In the genomic region with DNA sequence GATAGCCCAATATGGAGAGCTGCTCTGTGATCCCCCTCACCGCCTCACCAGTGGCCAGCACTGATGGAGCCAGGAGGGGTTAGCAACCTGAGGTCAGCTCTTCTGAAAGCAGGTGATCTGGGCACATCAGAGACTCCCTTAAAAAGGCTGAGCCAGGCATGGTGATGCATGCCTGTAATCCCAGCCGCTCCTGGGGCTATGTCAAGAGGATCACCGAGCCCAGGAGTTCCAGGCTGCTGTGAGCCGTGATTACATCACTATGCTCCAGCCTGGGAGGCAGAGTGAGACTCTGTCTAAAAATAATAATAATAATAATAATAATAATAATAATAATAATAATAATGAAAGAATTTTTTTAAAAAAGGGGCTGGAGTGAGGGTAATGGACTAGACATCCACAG, we compare ENCODE assay signal across 19 cellular contexts.
DNase-seq lines count a peak whose midpoint lies in the region; ATAC-seq and TF ChIP-seq lines count a peak whose summit lies in the region.
"Had no signal": no experiment of that assay in that cellular context is flagged by ENCODE, and none has a peak within 500 bp of the region (broad histone marks: within the 10 kb centered on the region; RNA-seq: fewer than 3 reads in every experiment).

No MANE protein-coding gene starts in this region.

- CTCF ChIA-PET in WTC11 (lab: Charles Lee) = interaction anchor here (2.7 kb wide), 1 partner anchor 57 kb away, joined by 11 read pairs; no protein-coding TSS in a partner anchor

- H3K36me3 ChIP-seq in mesodermal cell (ENCODE audit: control insufficient read depth, insufficient read depth, low read length) = no peaks in the 10 kb centered on the region

- intact Hi-C loops in dendritic cell treated with granulocyte-macrophage colony-stimulating factor and Interleukin-4, amounts not matched to agents 40 ng/mL and 50 ng/mL, for 4 days (cut with micrococcal nuclease) = loop anchor here (10.0 kb wide), 2 partner anchors 64 to 104 kb away; a partner anchor contains a TSS
- intact Hi-C loops in dorsolateral prefrontal cortex (cut with DNase I) = no loop called here

- H3K4me3 ChIP-seq in mesodermal cell (ENCODE audit: extremely low read depth, insufficient read depth, low read length, poor library complexity, severe bottlenecking) (no peak overlapping the region), dorsolateral prefrontal cortex (no peak overlapping the region)
- H3K4me3 ChIP-seq: A549, GM23248 had no signal

- POLR2A ChIA-PET in WTC11 (lab: Charles Lee) = no interaction called here

- H3K27me3 ChIP-seq in dorsolateral prefrontal cortex = peaks cover 0 to 3% (median 0%) of the 10 kb centered on the region in 45 donors

- peaks cover 18% of the 10 kb centered on the region for H3K9me3 Mint-ChIP-seq in WTC11
- peaks cover 19% of the 10 kb centered on the region for H3K9me3 Mint-ChIP-seq in dendritic cell treated with granulocyte-macrophage colony-stimulating factor and Interleukin-4, amounts not matched to agents 40 ng/mL and 50 ng/mL, for 4 days
- H3K9me3 Mint-ChIP-seq: CD8-positive, alpha-beta T cell had no signal

- WGBS in mesodermal cell (ENCODE audit: insufficient coverage in 2 of 2), 2 experiments = 94 to 97% methylated on average over 2 of the region's 4 CpGs

- peaks cover 34% of the 10 kb centered on the region for H3K4me1 Mint-ChIP-seq in WTC11
- H3K4me1 Mint-ChIP-seq in dendritic cell treated with granulocyte-macrophage colony-stimulating factor and Interleukin-4, amounts not matched to agents 40 ng/mL and 50 ng/mL, for 4 days (ENCODE audit: low read depth) = peaks cover 39% of the 10 kb centered on the region

- TF ChIP-seq CTCF in WTC11 (IDR thresholded peaks at IDR 0.05) (no peak), dorsolateral prefrontal cortex (IDR thresholded peaks at IDR 0.05 in 54 of 56, conservative IDR thresholded peaks at IDR 0.05 in 2 of 56; ENCODE audit: low read depth in 1 of 56, partially characterized antibody in 56 of 56) (no peak), omental fat pad (IDR thresholded peaks at IDR 0.05) (no peak)

- H3K4me3 Mint-ChIP-seq in WTC11 = no peak overlapping the region
- H3K4me3 Mint-ChIP-seq in dendritic cell treated with granulocyte-macrophage colony-stimulating factor and Interleukin-4, amounts not matched to agents 40 ng/mL and 50 ng/mL, for 4 days = no peak overlapping the region
- H3K4me3 Mint-ChIP-seq: CD4-positive, CD25-positive, alpha-beta regulatory T cell; CD8-positive, alpha-beta T cell had no signal

- peaks cover 9% of the 10 kb centered on the region for H3K27me3 Mint-ChIP-seq in WTC11 (ENCODE audit: low read depth)
- H3K27me3 Mint-ChIP-seq in dendritic cell treated with granulocyte-macrophage colony-stimulating factor and Interleukin-4, amounts not matched to agents 40 ng/mL and 50 ng/mL, for 4 days = peaks cover 15% of the 10 kb centered on the region

- peaks cover 29% of the 10 kb centered on the region for H3K4me1 ChIP-seq in mesodermal cell (ENCODE audit: control insufficient read depth, insufficient read depth, low read length, poor library complexity, severe bottlenecking)
- H3K4me1 ChIP-seq: A549, Caco-2 had no signal

- peaks cover 6% of the 10 kb centered on the region for H3K9me3 ChIP-seq in mesodermal cell (ENCODE audit: control insufficient read depth, low read length)
- H3K9me3 ChIP-seq: Caco-2 had no signal

- H3K27ac Mint-ChIP-seq in WTC11 = no peak overlapping the region
- peak overlapping the region; percentile 85 for H3K27ac Mint-ChIP-seq in dendritic cell treated with granulocyte-macrophage colony-stimulating factor and Interleukin-4, amounts not matched to agents 40 ng/mL and 50 ng/mL, for 4 days
- H3K27ac Mint-ChIP-seq: CD4-positive, CD25-positive, alpha-beta regulatory T cell; CD8-positive, alpha-beta T cell had no signal

- peak overlapping the region; percentile 90 for H3K27ac ChIP-seq in mesodermal cell (ENCODE audit: low read depth, low read length, severe bottlenecking)
- H3K27ac ChIP-seq in dorsolateral prefrontal cortex = no peak overlapping the region
- H3K27ac ChIP-seq: A549, C4-2B, GM23248 had no signal

- ATAC-seq in WTC11 = no peak
- no peak for ATAC-seq in HG03108 (IDR thresholded peaks at IDR 0.05; ENCODE audit: unreplicated experiment)
- no peak for ATAC-seq in omental fat pad (ENCODE audit: low FRiP score)
- ATAC-seq: CD8-positive, alpha-beta T cell had no signal

- DNase-seq in WTC11 (ENCODE audit: low spot score) (no peak), islet precursor cell (peak; percentile 35), LoVo (ENCODE audit: low spot score) (no peak), dorsolateral prefrontal cortex (no peak), omental fat pad (ENCODE audit: low spot score) (no peak)
- DNase-seq: 8988T; ACHN; Caco-2; CD4-positive, CD25-positive, alpha-beta regulatory T cell; CD8-positive, alpha-beta T cell; DMS153; DND-41; H7 had no signal

- H3K36me3 Mint-ChIP-seq in WTC11 = peaks cover 13% of the 10 kb centered on the region
- no peaks in the 10 kb centered on the region for H3K36me3 Mint-ChIP-seq in dendritic cell treated with granulocyte-macrophage colony-stimulating factor and Interleukin-4, amounts not matched to agents 40 ng/mL and 50 ng/mL, for 4 days (ENCODE audit: low read depth)
- H3K36me3 Mint-ChIP-seq: CD4-positive, CD25-positive, alpha-beta regulatory T cell; CD8-positive, alpha-beta T cell had no signal

TF ChIP-seq in WTC11, 78 proteins besides CTCF, POLR2A, EP300 and RAD21:
- no peak for TF ChIP-seq ETV6 (CRISPR knock-in tag; IDR thresholded peaks at IDR 0.05)
- TF ChIP-seq HMGA2 (CRISPR knock-in tag; IDR thresholded peaks at IDR 0.05) = peak; percentile 37; the same call in 1 of the 2 replicates
- TF ChIP-seq, protein P1, sequence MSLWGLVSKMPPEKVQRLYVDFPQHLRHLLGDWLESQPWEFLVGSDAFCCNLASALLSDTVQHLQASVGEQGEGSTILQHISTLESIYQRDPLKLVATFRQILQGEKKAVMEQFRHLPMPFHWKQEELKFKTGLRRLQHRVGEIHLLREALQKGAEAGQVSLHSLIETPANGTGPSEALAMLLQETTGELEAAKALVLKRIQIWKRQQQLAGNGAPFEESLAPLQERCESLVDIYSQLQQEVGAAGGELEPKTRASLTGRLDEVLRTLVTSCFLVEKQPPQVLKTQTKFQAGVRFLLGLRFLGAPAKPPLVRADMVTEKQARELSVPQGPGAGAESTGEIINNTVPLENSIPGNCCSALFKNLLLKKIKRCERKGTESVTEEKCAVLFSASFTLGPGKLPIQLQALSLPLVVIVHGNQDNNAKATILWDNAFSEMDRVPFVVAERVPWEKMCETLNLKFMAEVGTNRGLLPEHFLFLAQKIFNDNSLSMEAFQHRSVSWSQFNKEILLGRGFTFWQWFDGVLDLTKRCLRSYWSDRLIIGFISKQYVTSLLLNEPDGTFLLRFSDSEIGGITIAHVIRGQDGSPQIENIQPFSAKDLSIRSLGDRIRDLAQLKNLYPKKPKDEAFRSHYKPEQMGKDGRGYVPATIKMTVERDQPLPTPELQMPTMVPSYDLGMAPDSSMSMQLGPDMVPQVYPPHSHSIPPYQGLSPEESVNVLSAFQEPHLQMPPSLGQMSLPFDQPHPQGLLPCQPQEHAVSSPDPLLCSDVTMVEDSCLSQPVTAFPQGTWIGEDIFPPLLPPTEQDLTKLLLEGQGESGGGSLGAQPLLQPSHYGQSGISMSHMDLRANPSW (CRISPR knock-in tag; conservative IDR thresholded peaks at IDR 0.05; ENCODE audit: low read depth) = no peak
